ENCODE assay signal across 23 cellular contexts in genomic region chr12:111256629-111257434, GRCh38.
DNase-seq lines count a peak whose midpoint lies in the region; ATAC-seq, FAIRE-seq and TF ChIP-seq lines count a peak whose summit lies in the region.
"Had no signal": no experiment of that assay in that cellular context is flagged by ENCODE, and none has a peak within 500 bp of the region (broad histone marks: within the 10 kb centered on the region; RNA-seq: fewer than 3 reads in every experiment).

No MANE protein-coding gene starts in this region.

- H3K27me3 ChIP-seq in HCT116 (ENCODE audit: insufficient read depth, low read length) (peaks cover 6% of the 10 kb centered on the region; the same call in 1 of the 2 replicates), K562 (ENCODE audit: control insufficient read depth in 2 of 2, insufficient read depth in 2 of 2, low read length in 2 of 2) (peaks cover 8 to 42% of the 10 kb centered on the region in 2 experiments; a peak in 4 of 5 replicates), esophagus squamous epithelium (peaks cover 0 to 76% (median 0%) of the 10 kb centered on the region in 4 donors)
- H3K27me3 ChIP-seq: Peyer's patch had no signal

- intact Hi-C loops in HCT116 (cut with micrococcal nuclease) (no loop called here), OCI-LY7 (cut with micrococcal nuclease; ENCODE audit: unreplicated experiment) (no loop called here), K562 (cut with micrococcal nuclease) (no loop called here), esophagus squamous epithelium (cut with DNase I) (no loop called here)

- DNase-seq in NCI-H1694 treated with DMSO at 0.1 percent for 48 hours (lab: John Stamatoyannopoulos, UW) (peak; percentile 21), NCI-H1694 (lab: John Stamatoyannopoulos, UW) (no peak), HCT116 (ENCODE audit: low read depth, low spot score) (no peak), OCI-LY7 (ENCODE audit: low spot score) (peak; percentile 6), K562 (ENCODE audit: extremely low read depth in 1 of 4, low spot score in 3 of 4) (no peak), esophagus squamous epithelium (lab: John Stamatoyannopoulos, UW) (no peak), KG1 (lab: John Stamatoyannopoulos, UW) (no peak)
- DNase-seq: 8988T; C1 segment of cervical spinal cord; CD4-positive, alpha-beta memory T cell; COR-L47; DMS79; EL; GDM1; GOT3; MV-4-11; NCI-H2081; NCI-H774; Peyer's patch; SHP77 treated with DMSO at 0.1 percent for 48 hours; SW 1271 had no signal

- H3K79me2 ChIP-seq in HCT116 (ENCODE audit: insufficient read depth, low read length) (no peaks in the 10 kb centered on the region), OCI-LY7 (ENCODE audit: insufficient read depth, low read depth, low read length) (no peaks in the 10 kb centered on the region), K562 (ENCODE audit: control insufficient read depth, insufficient read depth, low read length) (no peaks in the 10 kb centered on the region)

- no peak overlapping the region for H2AFZ ChIP-seq in HCT116 (ENCODE audit: low read depth, low read length, poor library complexity, severe bottlenecking)
- no peak overlapping the region for H2AFZ ChIP-seq in OCI-LY7 (ENCODE audit: low read length)
- H2AFZ ChIP-seq in K562 (ENCODE audit: low read depth, low read length) = no peak overlapping the region

- no peak overlapping the region for H3K4me3 ChIP-seq in HCT116 (replicated peaks in 1 of 2; ENCODE audit: low read depth in 1 of 2, low read length in 2 of 2)
- H3K4me3 ChIP-seq in OCI-LY7 (ENCODE audit: low read depth, low read length, poor library complexity, severe bottlenecking) = no peak overlapping the region
- no peak overlapping the region for H3K4me3 ChIP-seq in K562
- no peak overlapping the region for H3K4me3 ChIP-seq in esophagus squamous epithelium
- H3K4me3 ChIP-seq: GM12878, Peyer's patch had no signal

- ATAC-seq in HCT116 (peak; percentile 36; the same call in 1 of the 2 replicates), K562 (no peak), GM21390 (IDR thresholded peaks at IDR 0.05; ENCODE audit: unreplicated experiment) (no peak)
- ATAC-seq: GM12878 had no signal

- BruUV-seq in HCT116 (replicated peaks; lab: Mats Ljungman, UMichigan) (no TSS peak), OCI-LY7 (replicated peaks; lab: Mats Ljungman, UMichigan) (no TSS peak), K562 (replicated peaks; lab: Mats Ljungman, UMichigan) (no TSS peak)

- no peak overlapping the region for H3K9ac ChIP-seq in HCT116 (ENCODE audit: low read length)
- no peak overlapping the region for H3K9ac ChIP-seq in K562 (ENCODE audit: insufficient read depth in 1 of 2, low read depth in 2 of 2, low read length in 2 of 2)

- RAD21 ChIA-PET in HCT116 (lab: Charles Lee; ENCODE audit: low non-redundant PET in 1 of 2, low total read pairs in 2 of 2, uncharacterized antibody in 2 of 2, unreplicated experiment in 2 of 2) = no interaction called here

- H3K9me1 ChIP-seq in K562 (ENCODE audit: control insufficient read depth, insufficient read depth, low read length) = no peaks in the 10 kb centered on the region

- no peak for TF ChIP-seq EP300 in K562 (IDR thresholded peaks at IDR 0.05; ENCODE audit: low read length)

- H3K9me2 ChIP-seq in HCT116 (ENCODE audit: insufficient read depth) (no peaks in the 10 kb centered on the region), OCI-LY7 (ENCODE audit: insufficient read depth, low read length) (no peaks in the 10 kb centered on the region)

- in situ Hi-C loops in K562 (cut with MboI) = no loop called here

- TF ChIP-seq CTCF in HCT116 (IDR thresholded peaks at IDR 0.05 in 2 of 3, conservative IDR thresholded peaks at IDR 0.05 in 1 of 3; ENCODE audit: borderline replicate concordance in 1 of 3, insufficient read depth in 1 of 3, low read depth in 2 of 3, low read length in 2 of 3) (no peak), OCI-LY7 (conservative IDR thresholded peaks at IDR 0.05; ENCODE audit: low read length) (no peak), K562 (IDR thresholded peaks at IDR 0.05 in 2 of 3, conservative IDR thresholded peaks at IDR 0.05 in 1 of 3; ENCODE audit: insufficient read depth in 2 of 3, low read depth in 1 of 3, low read length in 3 of 3) (no peak), esophagus squamous epithelium (IDR thresholded peaks at IDR 0.05) (no peak)

- H3K27ac ChIP-seq in HCT116 (ENCODE audit: low read depth, low read length) = no peak overlapping the region
- no peak overlapping the region for H3K27ac ChIP-seq in OCI-LY7 (ENCODE audit: low read depth, low read length, poor library complexity, severe bottlenecking)
- H3K27ac ChIP-seq in K562 (ENCODE audit: extremely low read depth, low read depth, low read length) = no peak overlapping the region
- H3K27ac ChIP-seq in esophagus squamous epithelium = no peak overlapping the region
- H3K27ac ChIP-seq: Peyer's patch had no signal

- no peak overlapping the region for H3K4me2 ChIP-seq in HCT116 (ENCODE audit: low read length)
- H3K4me2 ChIP-seq in OCI-LY7 (ENCODE audit: low read length) = no peak overlapping the region
- no peak overlapping the region for H3K4me2 ChIP-seq in K562 (ENCODE audit: insufficient read depth, low read length)

- WGBS in K562 (ENCODE audit: insufficient coverage, low coverage, missing lambda C conversion rate) = 4% methylated on average over 9 of the region's 10 CpGs
- 43 to 63% methylated on average over 7 to 10 of the region's 10 CpGs for WGBS in esophagus squamous epithelium, 2 donors

- H3K36me3 ChIP-seq in HCT116 (ENCODE audit: control insufficient read depth in 1 of 2, insufficient read depth in 2 of 2, low read length in 2 of 2) = no peaks in the 10 kb centered on the region
- no peaks in the 10 kb centered on the region for H3K36me3 ChIP-seq in OCI-LY7 (ENCODE audit: insufficient read depth, low read length)
- no peaks in the 10 kb centered on the region for H3K36me3 ChIP-seq in K562 (ENCODE audit: control insufficient read depth, insufficient read depth, low read length)
- no peaks in the 10 kb centered on the region for H3K36me3 ChIP-seq in esophagus squamous epithelium
- H3K36me3 ChIP-seq: Peyer's patch had no signal

- H4K20me1 ChIP-seq in HCT116 (ENCODE audit: insufficient read depth) = no peaks in the 10 kb centered on the region
- H4K20me1 ChIP-seq in OCI-LY7 (ENCODE audit: insufficient read depth, low read length) = no peaks in the 10 kb centered on the region
- no peaks in the 10 kb centered on the region; the same call in 1 of the 2 replicates for H4K20me1 ChIP-seq in K562 (replicated peaks; ENCODE audit: control insufficient read depth, insufficient read depth, low read length)

- H3K9me3 ChIP-seq in HCT116 (ENCODE audit: control insufficient read depth in 1 of 2, insufficient read depth in 1 of 2, low read depth in 1 of 2, low read length in 2 of 2) (no peaks in the 10 kb centered on the region), OCI-LY7 (ENCODE audit: low read length) (no peaks in the 10 kb centered on the region), K562 (replicated peaks; ENCODE audit: control insufficient read depth, insufficient read depth, low read depth, low read length) (no peaks in the 10 kb centered on the region), esophagus squamous epithelium (no peaks in the 10 kb centered on the region)
- H3K9me3 ChIP-seq: Peyer's patch had no signal

- H3K4me1 ChIP-seq in HCT116 (ENCODE audit: control insufficient read depth in 1 of 2, insufficient read depth in 2 of 2, low read length in 2 of 2) (no peaks in the 10 kb centered on the region; a peak in 1 of 4 replicates), OCI-LY7 (ENCODE audit: insufficient read depth, low read length, poor library complexity, severe bottlenecking) (no peaks in the 10 kb centered on the region), K562 (replicated peaks in 1 of 2; ENCODE audit: control insufficient read depth in 2 of 2, insufficient read depth in 2 of 2, low read length in 2 of 2) (no peaks in the 10 kb centered on the region; a peak in 1 of 5 replicates), esophagus squamous epithelium (no peaks in the 10 kb centered on the region)
- H3K4me1 ChIP-seq: Peyer's patch had no signal

- TF ChIP-seq RAD21 in HCT116 (IDR thresholded peaks at IDR 0.05; ENCODE audit: low read depth) (no peak), K562 (CRISPR knock-in tag; conservative IDR thresholded peaks at IDR 0.05 in 1 of 2, IDR thresholded peaks at IDR 0.05 in 1 of 2) (no peak)

- POLR2A ChIA-PET in HCT116 (lab: Charles Lee) (no interaction called here), OCI-LY7 (lab: Charles Lee) (interaction anchor here (0.5 kb wide), 1 partner anchor 146 kb away, joined by 3 read pairs; no protein-coding TSS in a partner anchor), K562 (lab: Yijun Ruan, JAX) (no interaction called here)

- no peak for FAIRE-seq in K562 (lab: Jason Lieb, UNC)
- FAIRE-seq: GM12878 had no signal

- CTCF ChIA-PET in HCT116 (lab: Charles Lee) = no interaction called here
- CTCF ChIA-PET in OCI-LY7 (lab: Charles Lee; ENCODE audit: unreplicated experiment) = no interaction called here
- CTCF ChIA-PET in K562 (lab: Yijun Ruan, JAX; ENCODE audit: low intra/inter-chr PET ratio) = no interaction called here

- TF ChIP-seq POLR2A in HCT116 (IDR thresholded peaks at IDR 0.05; ENCODE audit: borderline replicate concordance, extremely low read depth, insufficient read depth, insufficient read length) (no peak), K562 (conservative IDR thresholded peaks at IDR 0.05) (no peak), esophagus squamous epithelium (IDR thresholded peaks at IDR 0.05) (no peak)

TF ChIP-seq in HCT116, 20 proteins besides CTCF, POLR2A, EP300 and RAD21 (continues in another document):
- TF ChIP-seq, protein P1, sequence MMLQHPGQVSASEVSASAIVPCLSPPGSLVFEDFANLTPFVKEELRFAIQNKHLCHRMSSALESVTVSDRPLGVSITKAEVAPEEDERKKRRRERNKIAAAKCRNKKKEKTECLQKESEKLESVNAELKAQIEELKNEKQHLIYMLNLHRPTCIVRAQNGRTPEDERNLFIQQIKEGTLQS (IDR thresholded peaks at IDR 0.05) = no peak
- TF ChIP-seq TCF7L2 (IDR thresholded peaks at IDR 0.05; ENCODE audit: borderline replicate concordance, extremely low read depth, insufficient read depth, insufficient read length) (no peak), CEBPB (IDR thresholded peaks at IDR 0.05; ENCODE audit: low read depth) (no peak), ELF1 (IDR thresholded peaks at IDR 0.05; ENCODE audit: borderline replicate concordance, low read depth) (no peak)

TF ChIP-seq in K562, 482 proteins besides CTCF, POLR2A, EP300 and RAD21:
- TF ChIP-seq ZNF263 (CRISPR knock-in tag; IDR thresholded peaks at IDR 0.05; ENCODE audit: borderline replicate concordance) = peak; percentile 92
- TF ChIP-seq EGR1 (conservative IDR thresholded peaks at IDR 0.05) = 0 out of 2 replicates have a peak, but pooled peaks have one; percentile 19
- no peak for TF ChIP-seq HSF4 (CRISPR knock-in tag; IDR thresholded peaks at IDR 0.05; ENCODE audit: borderline replicate concordance)

Comparison
In these comparisons a context has a peak if more than half of its experiments do, and no peak if none do; other contexts are left out.
1. DNase-seq: peak in NCI-H1694 treated with DMSO at 0.1 percent for 48 hours (single experiment) and OCI-LY7 (single experiment); none in NCI-H1694 (single experiment), HCT116 (single experiment), K562 (0 of 4), esophagus squamous epithelium (single experiment) and KG1 (single experiment).